In genomic region chr1:164786980-164787833, GRCh38 we compare ENCODE assay signal across 8 cellular contexts.
DNase-seq lines count a peak whose midpoint lies in the region; ATAC-seq and TF ChIP-seq lines count a peak whose summit lies in the region.

No MANE protein-coding gene starts in this region.

- H3K9me2 ChIP-seq in MM.1S (replicated peaks; ENCODE audit: insufficient read depth, low read length): no peaks in the 10 kb centered on the region

- intact Hi-C loops in head of caudate nucleus (cut with DNase I): loop anchor here (2.0 to 10.0 kb wide), 2 partner anchors 62 to 228 kb away; partner anchors contain the start of gene PBX1

- H3K4me2 ChIP-seq in MM.1S (ENCODE audit: low read depth, low read length) (peak overlapping the region; percentile 36), parathyroid adenoma (ENCODE audit: low read length) (no peak overlapping the region)

- H3K9me3 ChIP-seq in HEK293 (ENCODE audit: control insufficient read depth, insufficient read depth, low read depth, low read length): no peaks in the 10 kb centered on the region
- no peaks in the 10 kb centered on the region for H3K9me3 ChIP-seq in MM.1S (replicated peaks; ENCODE audit: insufficient read depth, low read length)
- H3K9me3 ChIP-seq in SJSA1 (replicated peaks): no peaks in the 10 kb centered on the region
- no peaks in the 10 kb centered on the region for H3K9me3 ChIP-seq in parathyroid adenoma (ENCODE audit: control insufficient read depth, low read length)
- H3K9me3 ChIP-seq in upper lobe of left lung: no peaks in the 10 kb centered on the region

- peak overlapping the region; percentile 14; the same call in 1 of the 2 replicates for H3K27ac ChIP-seq in HEK293 (ENCODE audit: extremely low read depth, low read depth, low read length)
- no peak overlapping the region for H3K27ac ChIP-seq in MM.1S (ENCODE audit: low read length)
- no peak overlapping the region for H3K27ac ChIP-seq in SJSA1
- H3K27ac ChIP-seq in parathyroid adenoma: peak overlapping the region; percentile 79
- no peak overlapping the region for H3K27ac ChIP-seq in upper lobe of left lung

- H3F3A ChIP-seq in MM.1S (ENCODE audit: insufficient read depth, low read length): no peaks in the 10 kb centered on the region

- TF ChIP-seq POLR2A in upper lobe of left lung (IDR thresholded peaks at IDR 0.05): no peak

- TF ChIP-seq CTCF in GM10266 (IDR thresholded peaks at IDR 0.05; ENCODE audit: control insufficient read depth, insufficient read depth, low read depth, missing control alignments) (peak; percentile 97), HEK293 (tag by site-specific recombination; IDR thresholded peaks at IDR 0.05) (peak; percentile 95), MM.1S (IDR thresholded peaks at IDR 0.05; ENCODE audit: low read length) (peak; percentile 99), parathyroid adenoma (IDR thresholded peaks at IDR 0.05) (peak; percentile 81), upper lobe of left lung (IDR thresholded peaks at IDR 0.05) (peak; percentile 86 to 94 (median 90))

- peak; percentile 90 to 94 for ATAC-seq in upper lobe of left lung (ENCODE audit: low FRiP score in 2 of 2)

- H3K4me1 ChIP-seq in HEK293 (ENCODE audit: control insufficient read depth, insufficient read depth, low read length) (peaks cover 9% of the 10 kb centered on the region), MM.1S (ENCODE audit: low read length) (peaks cover 11% of the 10 kb centered on the region), SJSA1 (replicated peaks) (peaks cover 15% of the 10 kb centered on the region), parathyroid adenoma (peaks cover 28% of the 10 kb centered on the region), upper lobe of left lung (peaks cover 18 to 28% (median 22%) of the 10 kb centered on the region in 4 donors)

- whole genome bisulfite sequencing in upper lobe of left lung, 2 donors: 24% methylated on average over 10 of the region's 10 CpGs

- H4K20me1 ChIP-seq in MM.1S (ENCODE audit: insufficient read depth, low read length): no peaks in the 10 kb centered on the region

- H3K79me2 ChIP-seq in MM.1S (ENCODE audit: low read length) (no peaks in the 10 kb centered on the region), parathyroid adenoma (peaks cover 4% of the 10 kb centered on the region)

- H3K36me3 ChIP-seq in HEK293 (ENCODE audit: control insufficient read depth in 2 of 2, insufficient read depth in 1 of 2, low read length in 2 of 2) (no peaks in the 10 kb centered on the region), MM.1S (replicated peaks; ENCODE audit: insufficient read depth, low read length) (no peaks in the 10 kb centered on the region), SJSA1 (no peaks in the 10 kb centered on the region), parathyroid adenoma (ENCODE audit: control insufficient read depth, insufficient read depth, low read length) (no peaks in the 10 kb centered on the region), upper lobe of left lung (no peaks in the 10 kb centered on the region)

- no peak overlapping the region; the same call in 1 of the 2 replicates for H3K4me3 ChIP-seq in HEK293 (ENCODE audit: low read depth, low read length)
- H3K4me3 ChIP-seq in MM.1S (ENCODE audit: low read length): no peak overlapping the region
- no peak overlapping the region for H3K4me3 ChIP-seq in SJSA1
- no peak overlapping the region for H3K4me3 ChIP-seq in parathyroid adenoma (ENCODE audit: low read depth, low read length)
- H3K4me3 ChIP-seq in upper lobe of left lung: no peak overlapping the region

- H2AFZ ChIP-seq in MM.1S (ENCODE audit: low read length) (peak overlapping the region; percentile 31), parathyroid adenoma (peak overlapping the region; percentile 45)

- no peak for TF ChIP-seq EP300 in upper lobe of left lung (IDR thresholded peaks at IDR 0.05)

- CTCF ChIA-PET in HEK293 (lab: Yijun Ruan, JAX): interaction anchor here (0.6 to 2.5 kb wide), 44 partner anchors 9 to 1375 kb away, joined by 3 to 15 read pairs (median 4); partner anchors contain the start of gene PBX1

- peak; percentile 83 for DNase-seq in GM10266 (ENCODE audit: extremely low spot score)
- peak; percentile 89 for DNase-seq in MM.1S
- DNase-seq in SJSA1 (ENCODE audit: low read depth in 1 of 2, low spot score in 2 of 2): peak; percentile 68 to 75
- DNase-seq in activated naive CD4-positive, alpha-beta T cell treated with anti-CD3 and anti-CD28 coated beads, Interleukin-2, amount 50 U/mL, for 16 hours: peak; percentile 37
- peak; percentile 71 to 95 (median 88) for DNase-seq in head of caudate nucleus
- peak in 1 of 2 donors; percentile 84 for DNase-seq in upper lobe of left lung

- H3K9ac ChIP-seq in MM.1S (ENCODE audit: low read length) (no peak overlapping the region; the same call in 1 of the 2 replicates), parathyroid adenoma (no peak overlapping the region)

- POLR2A ChIA-PET in HEK293 (lab: Yijun Ruan, JAX): interaction anchor here (1.4 kb wide), 1 partner anchor 228 kb away, joined by 7 read pairs; the partner anchor contains the start of gene PBX1

- H3K27me3 ChIP-seq in MM.1S (replicated peaks; ENCODE audit: insufficient read depth, low read length) (no peaks in the 10 kb centered on the region), SJSA1 (replicated peaks) (no peaks in the 10 kb centered on the region), parathyroid adenoma (ENCODE audit: control insufficient read depth, insufficient read depth, low read length) (no peaks in the 10 kb centered on the region), upper lobe of left lung (no peaks in the 10 kb centered on the region)

TF ChIP-seq in HEK293, 187 proteins besides CTCF, POLR2A, EP300 and RAD21 (continues in another document):
- TF ChIP-seq IKZF3 (tag by site-specific recombination; IDR thresholded peaks at IDR 0.05): no peak
- TF ChIP-seq ZNF707 (tag by site-specific recombination; IDR thresholded peaks at IDR 0.05): no peak
- 0 out of 2 replicates have a peak, but pooled peaks have one; percentile 76 for TF ChIP-seq ZFP37 (tag by site-specific recombination; IDR thresholded peaks at IDR 0.05)
- TF ChIP-seq SETDB1 (IDR thresholded peaks at IDR 0.05; ENCODE audit: insufficient read length, low read length): no peak
- 0 out of 2 replicates have a peak, but pooled peaks have one; percentile 12 for TF ChIP-seq ZBTB8A (tag by site-specific recombination; IDR thresholded peaks at IDR 0.05)
- TF ChIP-seq ZEB2 (tag by site-specific recombination; IDR thresholded peaks at IDR 0.05): peak; percentile 55; the same call in 1 of the 2 replicates
- TF ChIP-seq SCRT2 (tag by site-specific recombination; IDR thresholded peaks at IDR 0.05): peak; percentile 99
- peak; percentile 21; the same call in 1 of the 2 replicates for TF ChIP-seq ZNF623 (tag by site-specific recombination; IDR thresholded peaks at IDR 0.05)
- TF ChIP-seq ZNF48 (tag by site-specific recombination; IDR thresholded peaks at IDR 0.05): no peak
- 0 out of 2 replicates have a peak, but pooled peaks have one; percentile 52 for TF ChIP-seq GFI1B (tag by site-specific recombination; IDR thresholded peaks at IDR 0.05)
- no peak for TF ChIP-seq ZNF791 (tag by site-specific recombination; IDR thresholded peaks at IDR 0.05)
- TF ChIP-seq ZNF777 (tag by site-specific recombination; IDR thresholded peaks at IDR 0.05; ENCODE audit: borderline replicate concordance): no peak
- TF ChIP-seq ZNF2 (tag by site-specific recombination; IDR thresholded peaks at IDR 0.05): peak; percentile 52; the same call in 1 of the 2 replicates
- no peak for TF ChIP-seq ZNF404 (tag by site-specific recombination; IDR thresholded peaks at IDR 0.05)
- TF ChIP-seq GLI4 (tag by site-specific recombination; IDR thresholded peaks at IDR 0.05): no peak
- no peak for TF ChIP-seq ZBTB7A (tag by site-specific recombination; IDR thresholded peaks at IDR 0.05; ENCODE audit: low read depth)
- TF ChIP-seq ZNF624 (tag by site-specific recombination; IDR thresholded peaks at IDR 0.05): no peak
- no peak for TF ChIP-seq ZNF19 (tag by site-specific recombination; IDR thresholded peaks at IDR 0.05; ENCODE audit: low read depth)
- TF ChIP-seq MEIS1 (CRISPR knock-in tag; IDR thresholded peaks at IDR 0.05; ENCODE audit: borderline replicate concordance): no peak
- 0 out of 2 replicates have a peak, but pooled peaks have one; percentile 8 for TF ChIP-seq OSR2 (tag by site-specific recombination; IDR thresholded peaks at IDR 0.05)
- TF ChIP-seq YY1 (tag by site-specific recombination; IDR thresholded peaks at IDR 0.05): no peak
- no peak for TF ChIP-seq ZNF837 (tag by site-specific recombination; IDR thresholded peaks at IDR 0.05)
- peak; percentile 38; the same call in 1 of the 2 replicates for TF ChIP-seq KLF10 (tag by site-specific recombination; IDR thresholded peaks at IDR 0.05)
- peak; percentile 15; the same call in 1 of the 2 replicates for TF ChIP-seq GLIS2 (tag by site-specific recombination; IDR thresholded peaks at IDR 0.05)
- no peak for TF ChIP-seq WT1 (tag by site-specific recombination; IDR thresholded peaks at IDR 0.05)
- no peak for TF ChIP-seq ZNF140 (tag by site-specific recombination; IDR thresholded peaks at IDR 0.05)
- no peak for TF ChIP-seq ZNF426 (tag by site-specific recombination; IDR thresholded peaks at IDR 0.05)
- TF ChIP-seq, protein P1, sequence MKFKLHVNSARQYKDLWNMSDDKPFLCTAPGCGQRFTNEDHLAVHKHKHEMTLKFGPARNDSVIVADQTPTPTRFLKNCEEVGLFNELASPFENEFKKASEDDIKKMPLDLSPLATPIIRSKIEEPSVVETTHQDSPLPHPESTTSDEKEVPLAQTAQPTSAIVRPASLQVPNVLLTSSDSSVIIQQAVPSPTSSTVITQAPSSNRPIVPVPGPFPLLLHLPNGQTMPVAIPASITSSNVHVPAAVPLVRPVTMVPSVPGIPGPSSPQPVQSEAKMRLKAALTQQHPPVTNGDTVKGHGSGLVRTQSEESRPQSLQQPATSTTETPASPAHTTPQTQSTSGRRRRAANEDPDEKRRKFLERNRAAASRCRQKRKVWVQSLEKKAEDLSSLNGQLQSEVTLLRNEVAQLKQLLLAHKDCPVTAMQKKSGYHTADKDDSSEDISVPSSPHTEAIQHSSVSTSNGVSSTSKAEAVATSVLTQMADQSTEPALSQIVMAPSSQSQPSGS (tag by site-specific recombination; IDR thresholded peaks at IDR 0.05; ENCODE audit: low read depth): 0 out of 2 replicates have a peak, but pooled peaks have one; percentile 25
- TF ChIP-seq SCRT1 (tag by site-specific recombination; IDR thresholded peaks at IDR 0.05; ENCODE audit: borderline replicate concordance): peak; percentile 99

Comparison
In these comparisons a context has a peak if more than half of its experiments do, and no peak if none do; other contexts are left out.
1. H3K27ac ChIP-seq: peak in HEK293 (single experiment) and parathyroid adenoma (single experiment); none in MM.1S (single experiment), SJSA1 (single experiment) and upper lobe of left lung (0 of 4).
2. Peak in every context shown above with its lines, with median percentiles within 50 percentile points of each other: CTCF ChIP-seq.